1 cellular context compared by ENCODE assay signal in genomic region chr7:149125864-149126661, GRCh38.
TF ChIP-seq lines count a peak whose summit lies in the region.

Gene ZNF425, minus strand, starts transcription at chr7:149126324. Its CDS starts 111 bp downstream, at chr7:149126213.

TF ChIP-seq in GM12878, 131 proteins besides CTCF, POLR2A, EP300 and RAD21 (continued from another document):
- TF ChIP-seq NKRF (conservative IDR thresholded peaks at IDR 0.05): peak; percentile 52; the same call in 1 of the 2 replicates
- TF ChIP-seq NR2F1 (conservative IDR thresholded peaks at IDR 0.05): no peak; the same call in 1 of the 2 replicates
- TF ChIP-seq NR2C1 (IDR thresholded peaks at IDR 0.05): peak; percentile 47; the same call in 1 of the 2 replicates
- TF ChIP-seq NFYA (IDR thresholded peaks at IDR 0.05; ENCODE audit: borderline replicate concordance, low read depth, low read length): no peak
- no peak for TF ChIP-seq RAD51 (IDR thresholded peaks at IDR 0.05)
- TF ChIP-seq RUNX3 (IDR thresholded peaks at IDR 0.05; ENCODE audit: low read length): peak; percentile 49
- peak; percentile 97 for TF ChIP-seq SMARCA5 (IDR thresholded peaks at IDR 0.05)
- peak; percentile 30; the same call in 1 of the 2 replicates for TF ChIP-seq HDGF (IDR thresholded peaks at IDR 0.05)
- TF ChIP-seq NFXL1 (IDR thresholded peaks at IDR 0.05; ENCODE audit: borderline replicate concordance): no peak
TF ChIP-seq in GM12878: peak in this region for 61.
